Comparison of ENCODE assay signal across 1 cellular context in the genomic region with DNA sequence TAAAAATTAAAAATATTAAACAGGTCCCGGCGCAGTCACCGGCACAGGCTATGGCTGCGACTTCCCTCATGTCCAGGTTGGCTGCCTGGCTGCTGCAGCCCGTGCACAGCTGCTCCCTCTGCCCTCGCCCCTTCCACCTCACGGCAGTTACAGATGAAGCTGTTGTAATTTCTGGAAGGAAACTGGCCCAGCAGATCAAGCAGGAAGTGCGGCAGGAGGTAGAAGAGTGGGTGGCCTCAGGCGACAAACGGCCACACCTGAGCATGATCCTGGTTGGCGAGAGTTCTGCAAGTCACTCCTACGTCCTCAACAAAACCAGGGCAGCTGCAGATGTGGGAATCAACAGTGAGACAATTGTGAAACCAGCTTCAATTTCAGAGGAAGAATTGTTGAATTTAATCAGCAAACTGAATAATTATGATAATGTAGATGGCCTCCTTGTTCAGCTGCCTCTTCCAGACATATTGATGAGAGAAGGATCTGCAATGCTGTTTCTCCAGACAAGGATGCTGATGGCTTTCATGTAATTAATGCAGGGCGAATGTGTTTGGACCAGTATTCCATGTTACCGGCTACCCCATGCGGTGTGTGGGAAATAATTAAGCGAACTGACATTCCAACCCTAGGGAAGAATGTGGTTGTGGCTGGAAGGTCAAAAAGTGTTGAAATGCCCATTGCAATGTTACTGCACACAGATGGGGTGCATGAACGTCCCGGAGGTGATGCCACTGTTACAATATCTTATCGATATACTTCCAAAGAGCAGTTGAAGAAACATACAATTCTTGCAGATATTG.
TF ChIP-seq lines count a peak whose summit lies in the region.

No MANE protein-coding gene starts in this region.

TF ChIP-seq in SK-N-SH treated with all-trans-retinoic acid at 6 μM for 48 hours, 23 proteins besides CTCF, POLR2A, EP300 and RAD21 (continued from another document):
- TF ChIP-seq ZFP3 (CRISPR knock-in tag; IDR thresholded peaks at IDR 0.05) (no peak), ARNTL (CRISPR knock-in tag; IDR thresholded peaks at IDR 0.05; ENCODE audit: borderline replicate concordance, low read depth) (no peak), ZNF70 (CRISPR knock-in tag; IDR thresholded peaks at IDR 0.05) (no peak), ZNF8 (CRISPR knock-in tag; IDR thresholded peaks at IDR 0.05) (no peak)
